In genomic region chr14:79693935-79694334, GRCh38 we compare ENCODE assay signal across 18 cellular contexts.
"Had no signal": no experiment of that assay in that cellular context is flagged by ENCODE, and none has a peak within 500 bp of the region (broad histone marks: within the 10 kb centered on the region; RNA-seq: fewer than 3 reads in every experiment).

No MANE protein-coding gene starts in this region.

- H3K4me1 Mint-ChIP-seq: IgD-negative memory B cell had no signal

- H3K4me3 ChIP-seq: K562 had no signal

- H3K9ac ChIP-seq: KMS-11, SK-N-SH had no signal

- ATAC-seq: K562 had no signal

- H3K27ac Mint-ChIP-seq: IgD-negative memory B cell had no signal

- H3K27me3 Mint-ChIP-seq: IgD-negative memory B cell had no signal

- DNase-seq: Kasumi-1, MM.1S, NCI-H1092 treated with DMSO at 0.1 percent for 48 hours, NCI-H1436, NCI-H187, NCI-H2029, NCI-H2081 treated with DMSO at 0.1 percent for 48 hours, NCI-H2227 treated with DMSO at 0.1 percent for 48 hours, NCI-H524, NCI-H526 treated with DMSO at 0.1 percent for 48 hours, Right ventricle myocardium superior, RPMI8226, SK-N-SH, SW 1271 had no signal

- H3K36me3 Mint-ChIP-seq: IgD-negative memory B cell had no signal

- H3K27ac ChIP-seq: HL-60, KMS-11 had no signal

- H3K4me3 Mint-ChIP-seq: IgD-negative memory B cell had no signal

- H3K4me2 ChIP-seq: KMS-11, SK-N-SH had no signal

- H3K9me3 ChIP-seq: SK-N-SH had no signal
